In genomic region chr3:49722896-49723295, GRCh38 we compare ENCODE assay signal across 8 cellular contexts. TPM values are rescaled to one million over a fixed set of nuclear protein-coding genes. Genes with fewer than 3 reads are reported as not detected.
DNase-seq lines count a peak whose midpoint lies in the region; ATAC-seq, FAIRE-seq and TF ChIP-seq lines count a peak whose summit lies in the region.

No MANE protein-coding gene starts in this region.

- TF ChIP-seq EP300 in gastroesophageal sphincter (IDR thresholded peaks at IDR 0.05), result no peak

- H3K27ac ChIP-seq in WERI-Rb-1 (peak overlapping the region; percentile 94), gastroesophageal sphincter (peak overlapping the region in 3 of 4 donors; percentile 87 to 99 (median 92)), gastrocnemius medialis (peak overlapping the region; percentile 88 to 100 (median 96))

- TF ChIP-seq CTCF in WERI-Rb-1 (IDR thresholded peaks at IDR 0.05; ENCODE audit: low read depth, low read length) (no peak), gastroesophageal sphincter (IDR thresholded peaks at IDR 0.05) (no peak), gastrocnemius medialis (IDR thresholded peaks at IDR 0.05 in 4 of 5, conservative IDR thresholded peaks at IDR 0.05 in 1 of 5) (no peak)

- intact Hi-C loops in gastrocnemius medialis (cut with DNase I; ENCODE audit: low total_unique reads), result loop anchor here (2.0 kb wide), 1 partner anchor 80 kb away; the partner anchor contains the start of gene INKA1

- H3K27me3 ChIP-seq in WERI-Rb-1 (ENCODE audit: insufficient read depth, low read depth, severe bottlenecking), result no peaks in the 10 kb centered on the region
- H3K27me3 ChIP-seq in gastroesophageal sphincter, result no peaks in the 10 kb centered on the region
- H3K27me3 ChIP-seq in gastrocnemius medialis, result no peaks in the 10 kb centered on the region

- H3K4me1 ChIP-seq in gastroesophageal sphincter (peaks cover 0 to 63% (median 23%) of the 10 kb centered on the region in 3 donors), gastrocnemius medialis (peaks cover 27 to 41% of the 10 kb centered on the region in 2 donors)

- ATAC-seq in gastroesophageal sphincter, result no peak
- ATAC-seq in gastrocnemius medialis, result no peak
- no peak for ATAC-seq in HG02885 (IDR thresholded peaks at IDR 0.05; ENCODE audit: poor library complexity, unreplicated experiment)

- TF ChIP-seq POLR2A in GM12891 (IDR thresholded peaks at IDR 0.05; ENCODE audit: low read depth, low read length) (no peak; the same call in 1 of the 2 replicates), gastroesophageal sphincter (IDR thresholded peaks at IDR 0.05) (no peak), gastrocnemius medialis (IDR thresholded peaks at IDR 0.05) (no peak)

- WGBS in gastroesophageal sphincter (ENCODE audit: low coverage in 1 of 2), 2 donors, result 57 to 60% methylated on average over 2 to 5 of the region's 8 CpGs

- H3K4me3 ChIP-seq in WERI-Rb-1 (ENCODE audit: low read depth, low read length) (peak overlapping the region; percentile 88), gastroesophageal sphincter (peak overlapping the region; percentile 76 to 99), gastrocnemius medialis (peak overlapping the region; percentile 79 to 99 (median 92))

- no peak for FAIRE-seq in GM12891 (lab: Jason Lieb, UNC)

- H3K9me3 ChIP-seq in WERI-Rb-1 (ENCODE audit: severe bottlenecking) (no peaks in the 10 kb centered on the region), gastroesophageal sphincter (no peaks in the 10 kb centered on the region), gastrocnemius medialis (no peaks in the 10 kb centered on the region)

- in situ Hi-C loops in gastrocnemius medialis (cut with MboI; ENCODE audit: low sequenced_read_pairs in 4 of 4), result no loop called here

- H3K36me3 ChIP-seq in WERI-Rb-1 (peaks cover 60% of the 10 kb centered on the region), gastroesophageal sphincter (peaks cover 0 to 51% of the 10 kb centered on the region in 2 donors), gastrocnemius medialis (peaks cover 0 to 39% of the 10 kb centered on the region in 2 donors)

- DNase-seq in GM12891 (ENCODE audit: insufficient read length, low spot score) (no peak), WERI-Rb-1 (no peak), gastrocnemius medialis (no peak), NCI-H82 treated with DMSO at 0.1 percent for 48 hours (lab: John Stamatoyannopoulos, UW; ENCODE audit: unreplicated experiment) (no peak), GM19238 (ENCODE audit: insufficient read length, low spot score) (no peak)
- no peak for DNase-seq in activated CD4-positive, CD25-positive, alpha-beta regulatory T cell (lab: John Stamatoyannopoulos, UW)

TF ChIP-seq in GM12891, 5 proteins besides CTCF, POLR2A, EP300 and RAD21:
- TF ChIP-seq POLR2AphosphoS5 (IDR thresholded peaks at IDR 0.05; ENCODE audit: low read depth, low read length) (peak; percentile 4), POU2F2 (IDR thresholded peaks at IDR 0.05; ENCODE audit: low read depth, low read length) (0 out of 2 replicates have a peak, but pooled peaks have one; percentile 12), TAF1 (IDR thresholded peaks at IDR 0.05; ENCODE audit: low read depth, low read length) (no peak)
TF ChIP-seq in GM12891: peak in this region for 2.

RNA-seq across cellular contexts. Expression of gene GMPPB, which starts 0.9 kb away (rescaled TPM):
- 18.9 TPM for polyA plus RNA-seq in GM12891 (2012; ENCODE audit: low read depth, missing spikeins)
- 10 to 100 TPM; 15.6 to 20.5 (median 17.3) TPM for total RNA-seq in gastroesophageal sphincter
- total RNA-seq in gastrocnemius medialis, result 10 to 100 TPM; 14.2 to 26.1 (median 17.0) TPM

RNA-seq across cellular contexts. Expression of gene AMIGO3, which starts 3.4 kb away (rescaled TPM):
- 1.0 TPM for polyA plus RNA-seq in GM12891 (2012; ENCODE audit: low read depth, missing spikeins)
- total RNA-seq in gastroesophageal sphincter (under 1 TPM in 2 of 4 donors, not detected in 2; 0.27 to 0.31 TPM), gastrocnemius medialis (under 1 TPM in 3 of 4 donors, not detected in 1; 0.10 to 0.76 (median 0.42) TPM)

RNA-seq across cellular contexts. Expression of gene RNF123, which starts 33.5 kb away (rescaled TPM):
- 7.8 TPM for polyA plus RNA-seq in GM12891 (2012; ENCODE audit: low read depth, missing spikeins)
- 10 to 100 TPM; 18.5 to 31.2 (median 21.8) TPM for total RNA-seq in gastroesophageal sphincter
- 100 to 1,000 TPM in 3 of 4 donors, 10 to 100 TPM in 1; 82.8 to 132 (median 128) TPM for total RNA-seq in gastrocnemius medialis

RNA-seq across cellular contexts. Expression of gene MST1, which starts 33.6 kb away (rescaled TPM):
- 21.7 TPM for polyA plus RNA-seq in GM12891 (2012; ENCODE audit: low read depth, missing spikeins)
- 1 to 10 TPM in 3 of 4 donors, under 1 TPM in 1; 0.89 to 7.3 (median 4.4) TPM for total RNA-seq in gastroesophageal sphincter
- 1 to 10 TPM in 3 of 4 donors, under 1 TPM in 1; 0.10 to 4.8 (median 2.4) TPM for total RNA-seq in gastrocnemius medialis

RNA-seq across cellular contexts. Expression of gene APEH, which starts 48.7 kb away (rescaled TPM):
- polyA plus RNA-seq in GM12891 (2012; ENCODE audit: low read depth, missing spikeins), result 80.9 TPM
- total RNA-seq in gastroesophageal sphincter, result 10 to 100 TPM; 61.4 to 80.2 (median 71.5) TPM
- total RNA-seq in gastrocnemius medialis, result 100 to 1,000 TPM; 103 to 140 (median 108) TPM
